In genomic region chr19:45994456-45994988, GRCh38 we compare ENCODE assay signal across 1 cellular context.
A peak's percentile ranks its signal among the peaks of the same experiment; 100 is the strongest.
TF ChIP-seq lines count a peak whose summit lies in the region.

No MANE protein-coding gene starts in this region.

TF ChIP-seq in IMR-90, 13 proteins besides CTCF, POLR2A, EP300 and RAD21:
- TF ChIP-seq CEBPB (IDR thresholded peaks at IDR 0.05; ENCODE audit: low read depth, low read length), result peak; percentile 78
- no peak for TF ChIP-seq MAZ (IDR thresholded peaks at IDR 0.05; ENCODE audit: borderline replicate concordance, low read depth, low read length)
- TF ChIP-seq CHD1 (IDR thresholded peaks at IDR 0.05; ENCODE audit: low read depth, low read length), result no peak
TF ChIP-seq in IMR-90: peak in this region for 1.
